20 cellular contexts compared by ENCODE assay signal in the genomic region with DNA sequence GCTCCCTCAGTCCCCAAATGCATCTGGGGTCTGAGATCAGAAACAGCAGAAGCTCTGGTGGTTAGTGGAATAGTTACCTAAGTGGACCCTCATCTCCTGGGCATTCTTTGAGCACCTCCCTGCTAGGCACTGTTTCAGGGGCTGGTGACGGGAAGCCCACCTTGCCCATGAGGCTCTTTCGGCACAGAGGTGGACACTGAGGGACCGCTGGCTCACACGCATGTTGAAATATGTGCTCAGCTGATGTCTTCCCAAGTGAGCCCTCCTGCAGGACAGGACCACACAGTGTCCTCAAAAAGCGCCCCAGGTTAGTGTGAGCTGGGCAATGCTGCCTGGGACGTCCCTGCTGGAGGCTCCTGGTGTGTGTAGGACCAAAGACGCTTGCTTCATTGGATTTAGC.
DNase-seq lines count a peak whose midpoint lies in the region; TF ChIP-seq lines count a peak whose summit lies in the region.
"Had no signal": no experiment of that assay in that cellular context is flagged by ENCODE, and none has a peak within 500 bp of the region (broad histone marks: within the 10 kb centered on the region; RNA-seq: fewer than 3 reads in every experiment).

No MANE protein-coding gene starts in this region.

- H3K36me3 Mint-ChIP-seq in type B pancreatic cell, result no peaks in the 10 kb centered on the region
- H3K36me3 Mint-ChIP-seq: CD14-positive monocyte; CD4-positive, alpha-beta memory T cell; CD4-positive, CD25-positive, alpha-beta regulatory T cell; CD8-positive, alpha-beta memory T cell had no signal

- H2BK5ac ChIP-seq in neuronal stem cell (ENCODE audit: low read length), result no peak overlapping the region

- H3K23ac ChIP-seq in neuronal stem cell (ENCODE audit: low read depth, low read length, poor library complexity), result no peak overlapping the region

- H4K91ac ChIP-seq in neuronal stem cell (ENCODE audit: low read depth, low read length, poor library complexity), result no peak overlapping the region

- no peaks in the 10 kb centered on the region for H3K36me3 ChIP-seq in neuronal stem cell (replicated peaks in 1 of 2; ENCODE audit: control insufficient read depth in 2 of 2, insufficient read depth in 2 of 2, low read length in 2 of 2)
- no peaks in the 10 kb centered on the region for H3K36me3 ChIP-seq in H7 (replicated peaks; ENCODE audit: control insufficient read depth, insufficient read depth, low read length)
- H3K36me3 ChIP-seq: BE2C, BLaER1 had no signal

- no peak for TF ChIP-seq CTCF in VCaP (conservative IDR thresholded peaks at IDR 0.05)
- no peak for TF ChIP-seq CTCF in type B pancreatic cell (conservative IDR thresholded peaks at IDR 0.05)

- no peak overlapping the region for H3K4ac ChIP-seq in neuronal stem cell (ENCODE audit: low read length)

- H4K8ac ChIP-seq in neuronal stem cell (ENCODE audit: low read depth, low read length), result no peak overlapping the region

- no peak overlapping the region for H3K4me2 ChIP-seq in neuronal stem cell (ENCODE audit: insufficient read depth, low read length, poor library complexity, severe bottlenecking)
- H3K4me2 ChIP-seq: BLaER1 had no signal

- H3K27me3 ChIP-seq in neuronal stem cell (ENCODE audit: control insufficient read depth in 3 of 3, insufficient read depth in 3 of 3, low read depth in 1 of 3, low read length in 3 of 3) (peaks cover 0 to 6% (median 0%) of the 10 kb centered on the region in 3 experiments), H7 (ENCODE audit: control insufficient read depth, insufficient read depth, low read length) (no peaks in the 10 kb centered on the region; the same call in 1 of the 2 replicates)
- H3K27me3 ChIP-seq: BE2C, BLaER1 had no signal

- H2BK120ac ChIP-seq in neuronal stem cell (ENCODE audit: low read depth, low read length), result no peak overlapping the region

- no peak overlapping the region for H3K27ac Mint-ChIP-seq in type B pancreatic cell
- H3K27ac Mint-ChIP-seq: CD14-positive monocyte; CD4-positive, alpha-beta memory T cell; CD4-positive, CD25-positive, alpha-beta regulatory T cell had no signal

- H3K14ac ChIP-seq in neuronal stem cell (ENCODE audit: low read length), result no peak overlapping the region

- no peak overlapping the region for H3K4me3 ChIP-seq in neuronal stem cell (ENCODE audit: low read length in 2 of 2)
- H3K4me3 ChIP-seq in H7 (ENCODE audit: insufficient read depth, low read depth, low read length), result no peak overlapping the region
- H3K4me3 ChIP-seq: BLaER1 had no signal

- H3K9me3 Mint-ChIP-seq in type B pancreatic cell, result no peaks in the 10 kb centered on the region

- H3K27ac ChIP-seq in VCaP, result peak overlapping the region; percentile 47
- no peak overlapping the region for H3K27ac ChIP-seq in neuronal stem cell (replicated peaks; ENCODE audit: low read length)
- H3K27ac ChIP-seq: BLaER1 had no signal

- no peak overlapping the region for H2BK15ac ChIP-seq in neuronal stem cell (ENCODE audit: low read length)

- WGBS in neuronal stem cell (ENCODE audit: extremely low coverage in 2 of 2, insufficient read length in 2 of 2, insufficient replicate concordance in 1 of 2), 2 donors, result no CpG with 5 or more reads among the region's 7 CpGs

- H3K9ac ChIP-seq in neuronal stem cell (ENCODE audit: low read depth, low read length, poor library complexity), result no peak overlapping the region
- H3K9ac ChIP-seq: BLaER1 had no signal

- H2BK12ac ChIP-seq in neuronal stem cell (ENCODE audit: low read length), result no peak overlapping the region

- peaks cover 0 to 1% of the 10 kb centered on the region in 2 donors for H3K9me3 ChIP-seq in neuronal stem cell (replicated peaks in 1 of 2; ENCODE audit: control insufficient read depth in 2 of 2, insufficient read depth in 1 of 2, low read depth in 1 of 2, low read length in 2 of 2)
- H3K9me3 ChIP-seq: BE2C, BLaER1 had no signal

- H2AFZ ChIP-seq in neuronal stem cell (ENCODE audit: low read length), result no peak overlapping the region

- H3K27me3 Mint-ChIP-seq in type B pancreatic cell, result peaks cover 22% of the 10 kb centered on the region

- H3K79me1 ChIP-seq in neuronal stem cell (ENCODE audit: low read depth, low read length), result no peaks in the 10 kb centered on the region

- H2AK5ac ChIP-seq in neuronal stem cell (ENCODE audit: low read depth, low read length), result no peak overlapping the region

- no peaks in the 10 kb centered on the region for H3K4me1 Mint-ChIP-seq in type B pancreatic cell (ENCODE audit: unreplicated experiment)

- H3K4me1 ChIP-seq in neuronal stem cell (ENCODE audit: control insufficient read depth in 2 of 2, insufficient read depth in 1 of 2, low read depth in 1 of 2, low read length in 2 of 2), result peaks cover 0 to 7% of the 10 kb centered on the region in 2 donors
- H3K4me1 ChIP-seq: BE2C had no signal

- no peak for DNase-seq in neuronal stem cell (ENCODE audit: low spot score)
- DNase-seq in stimulated activated CD4-positive, alpha-beta T cell treated with anti-CD3 and anti-CD28 coated beads, Interleukin-2, amount 100 ng/mL, for 24 hours, result no peak
- DNase-seq in type B pancreatic cell (ENCODE audit: extremely low spot score, unreplicated experiment), result no peak
- DNase-seq in H7, result no peak
- DNase-seq: 8988T; ACHN; BE2C; C1 segment of cervical spinal cord; CD4-positive, alpha-beta memory T cell; CD4-positive, CD25-positive, alpha-beta regulatory T cell; CD8-positive, alpha-beta memory T cell; COR-L47; DMS 273 treated with DMSO at 0.1 percent for 48 hours; DMS153; DMS53; DMS79; GF-D8 had no signal

- peak overlapping the region; percentile 67 for H3K18ac ChIP-seq in neuronal stem cell (ENCODE audit: low read length)

- no peak overlapping the region for H3K4me3 Mint-ChIP-seq in type B pancreatic cell
- H3K4me3 Mint-ChIP-seq: CD14-positive monocyte; CD4-positive, alpha-beta memory T cell; CD4-positive, CD25-positive, alpha-beta regulatory T cell; CD8-positive, alpha-beta memory T cell had no signal
